15 cellular contexts compared by ENCODE assay signal in genomic region chr7:46745700-46746090, GRCh38.
DNase-seq lines count a peak whose midpoint lies in the region; ATAC-seq and TF ChIP-seq lines count a peak whose summit lies in the region.
"Had no signal": no experiment of that assay in that cellular context is flagged by ENCODE, and none has a peak within 500 bp of the region (broad histone marks: within the 10 kb centered on the region; RNA-seq: fewer than 3 reads in every experiment).

No MANE protein-coding gene starts in this region.

- H3K27ac ChIP-seq in osteoblast (ENCODE audit: low read depth, low read length) (peak overlapping the region; percentile 38), ovary (no peak overlapping the region)
- H3K27ac ChIP-seq: VCaP had no signal

- no peaks in the 10 kb centered on the region for H4K20me1 ChIP-seq in osteoblast (ENCODE audit: insufficient read depth, low read length)

- TF ChIP-seq CTCF in choroid plexus epithelial cell (conservative IDR thresholded peaks at IDR 0.05; ENCODE audit: low read depth, low read length) (peak; percentile 56), osteoblast (IDR thresholded peaks at IDR 0.05; ENCODE audit: extremely low read depth, low read depth, low read length) (peak; percentile 37), ovary (IDR thresholded peaks at IDR 0.05) (no peak)

- 60 to 62% (median 60%) methylated on average over 3 of the region's 3 CpGs for WGBS in ovary, 3 donors

- H3K4me3 ChIP-seq in MG63 = no peak overlapping the region
- H3K4me3 ChIP-seq in choroid plexus epithelial cell (ENCODE audit: low read depth, low read length) = no peak overlapping the region
- no peak overlapping the region for H3K4me3 ChIP-seq in osteoblast (ENCODE audit: insufficient read depth, low read length)
- H3K4me3 ChIP-seq in ovary = no peak overlapping the region

- peak; percentile 49 for DNase-seq in Daoy (ENCODE audit: low read depth)
- DNase-seq in MG63 = peak; percentile 13
- DNase-seq in choroid plexus epithelial cell (ENCODE audit: low read depth) = peak; percentile 58
- no peak for DNase-seq in osteoblast (ENCODE audit: insufficient read length, low spot score, missing footprints)
- DNase-seq in ovary = no peak
- DNase-seq in D341Med (ENCODE audit: low spot score) = no peak
- DNase-seq: caudate nucleus, endodermal cell, GF-D8, Kasumi-1, NCI-H1436, NCI-H446, small intestine had no signal

- no peaks in the 10 kb centered on the region for H3K79me2 ChIP-seq in osteoblast (ENCODE audit: insufficient read depth, low read length)

- no peaks in the 10 kb centered on the region for H3K36me3 ChIP-seq in MG63
- no peaks in the 10 kb centered on the region for H3K36me3 ChIP-seq in osteoblast (ENCODE audit: insufficient read depth, low read length)
- H3K36me3 ChIP-seq in ovary = no peaks in the 10 kb centered on the region

- no peak for ATAC-seq in HG02870 (IDR thresholded peaks at IDR 0.05; ENCODE audit: unreplicated experiment)

- H2AFZ ChIP-seq in osteoblast (ENCODE audit: low read length) = peak overlapping the region; percentile 39

- no peaks in the 10 kb centered on the region for H3K27me3 ChIP-seq in MG63
- no peaks in the 10 kb centered on the region for H3K27me3 ChIP-seq in osteoblast (ENCODE audit: insufficient read depth, low read length)
- H3K27me3 ChIP-seq in ovary = no peaks in the 10 kb centered on the region

- no peak for TF ChIP-seq EP300 in ovary (IDR thresholded peaks at IDR 0.05)

- no peak overlapping the region for H3K4me2 ChIP-seq in osteoblast (ENCODE audit: insufficient read depth, low read length)

- H3K9me3 ChIP-seq in MG63 (peaks cover 8% of the 10 kb centered on the region; the same call in 1 of the 2 replicates), osteoblast (ENCODE audit: low read depth, low read length) (no peaks in the 10 kb centered on the region), ovary (no peaks in the 10 kb centered on the region)

- intact Hi-C loops in ovary (cut with DNase I) = no loop called here

- TF ChIP-seq POLR2A in ovary (IDR thresholded peaks at IDR 0.05) = no peak

- H3K4me1 ChIP-seq in osteoblast (ENCODE audit: insufficient read depth, low read length) (peaks cover 23% of the 10 kb centered on the region), ovary (ENCODE audit: insufficient read depth) (peaks cover 1% of the 10 kb centered on the region)

Comparison
In these comparisons a context has a peak if more than half of its experiments do, and no peak if none do; other contexts are left out.
1. DNase-seq: peak in Daoy (single experiment), MG63 (single experiment) and choroid plexus epithelial cell (single experiment); none in osteoblast (single experiment), ovary (0 of 5) and D341Med (single experiment).
2. CTCF ChIP-seq: peak in choroid plexus epithelial cell (single experiment) and osteoblast (single experiment); none in ovary (0 of 3).